In the genomic region with DNA sequence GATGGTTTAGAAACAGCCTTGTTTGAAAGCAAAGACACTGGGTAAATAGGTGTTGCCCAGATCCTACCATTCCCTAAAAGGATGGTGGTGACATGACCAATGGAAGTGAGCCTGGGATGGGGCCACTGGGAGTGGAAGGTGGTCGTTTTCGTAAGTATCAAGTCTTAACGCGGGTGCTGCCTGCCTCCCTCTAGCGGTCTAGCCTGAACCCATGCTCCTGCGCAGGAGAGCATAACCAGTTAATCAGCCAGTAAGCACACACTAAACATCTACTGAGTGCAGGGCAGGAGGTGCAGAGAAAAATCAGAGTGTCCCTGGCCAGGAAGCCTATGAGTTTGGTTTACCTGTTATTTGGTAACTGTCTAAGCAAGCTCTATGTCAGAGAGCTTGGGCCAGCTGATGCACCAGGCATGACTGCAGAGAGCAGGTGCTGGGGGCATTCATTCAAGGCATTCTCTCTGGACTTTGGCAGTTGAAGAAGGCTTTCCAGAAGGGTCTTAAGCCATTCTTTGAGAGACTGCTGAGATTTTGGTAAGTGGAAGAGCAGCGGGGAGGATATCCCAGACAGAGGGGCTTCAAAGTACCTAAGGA, we compare ENCODE assay signal across 9 cellular contexts. TPM values are rescaled to one million over a fixed set of nuclear protein-coding genes. Genes with fewer than 3 reads are reported as not detected.
DNase-seq lines count a peak whose midpoint lies in the region; ATAC-seq and TF ChIP-seq lines count a peak whose summit lies in the region.
"Had no signal": no experiment of that assay in that cellular context is flagged by ENCODE, and none has a peak within 500 bp of the region (broad histone marks: within the 10 kb centered on the region; RNA-seq: fewer than 3 reads in every experiment).

No MANE protein-coding gene starts in this region.

- no peak overlapping the region for H3K4me2 ChIP-seq in GM23338

- no peak overlapping the region for H3K4me3 Mint-ChIP-seq in GM23338
- no peak overlapping the region for H3K4me3 Mint-ChIP-seq in activated naive CD8-positive, alpha-beta T cell treated with anti-CD3 and anti-CD28 coated beads for 36 hours

- no peaks in the 10 kb centered on the region for H3K36me3 Mint-ChIP-seq in GM23338 (ENCODE audit: low read depth)
- H3K36me3 Mint-ChIP-seq in activated naive CD8-positive, alpha-beta T cell treated with anti-CD3 and anti-CD28 coated beads for 36 hours: no peaks in the 10 kb centered on the region

- no peak overlapping the region for H3K27ac Mint-ChIP-seq in GM23338
- H3K27ac Mint-ChIP-seq in activated naive CD8-positive, alpha-beta T cell treated with anti-CD3 and anti-CD28 coated beads for 36 hours: no peak overlapping the region

- intact Hi-C loops in upper lobe of right lung (cut with DNase I): no loop called here

- no peaks in the 10 kb centered on the region for H4K20me1 ChIP-seq in GM23338 (replicated peaks; ENCODE audit: insufficient read depth)

- no peak overlapping the region for H3K27ac ChIP-seq in GM23338 (ENCODE audit: low read depth)
- no peak overlapping the region for H3K27ac ChIP-seq in upper lobe of right lung
- H3K27ac ChIP-seq: adrenal gland had no signal

- no peaks in the 10 kb centered on the region for H3K36me3 ChIP-seq in GM23338 (ENCODE audit: insufficient read depth)
- no peaks in the 10 kb centered on the region for H3K36me3 ChIP-seq in upper lobe of right lung
- H3K36me3 ChIP-seq: adrenal gland had no signal

- H3K27me3 ChIP-seq in GM23338 (ENCODE audit: insufficient read depth): no peaks in the 10 kb centered on the region
- no peaks in the 10 kb centered on the region for H3K27me3 ChIP-seq in upper lobe of right lung
- H3K27me3 ChIP-seq: adrenal gland had no signal

- H3K4me1 ChIP-seq in GM23338 (ENCODE audit: insufficient read depth) (no peaks in the 10 kb centered on the region), upper lobe of right lung (no peaks in the 10 kb centered on the region)
- H3K4me1 ChIP-seq: adrenal gland had no signal

- H3K9me3 ChIP-seq in upper lobe of right lung: no peaks in the 10 kb centered on the region
- H3K9me3 ChIP-seq: adrenal gland had no signal

- H3F3A ChIP-seq in GM23338 (replicated peaks; ENCODE audit: low read depth): no peaks in the 10 kb centered on the region

- DNase-seq in AG10803 (ENCODE audit: low read depth) (peak; percentile 23), GM23338 (ENCODE audit: low spot score) (peak; percentile 82), iPS DF 4.7 (ENCODE audit: extremely low read depth, low spot score) (peak; percentile 46), upper lobe of right lung (no peak)
- peak; percentile 22 for DNase-seq in activated naive CD8-positive, alpha-beta T cell treated with anti-CD3 and anti-CD28 coated beads for 36 hours

- peaks cover 2% of the 10 kb centered on the region for H3K27me3 Mint-ChIP-seq in GM23338 (ENCODE audit: insufficient read depth, low read depth, poor library complexity)
- H3K27me3 Mint-ChIP-seq in activated naive CD8-positive, alpha-beta T cell treated with anti-CD3 and anti-CD28 coated beads for 36 hours: peaks cover 17% of the 10 kb centered on the region

- no peaks in the 10 kb centered on the region for H3K9me2 ChIP-seq in GM23338 (ENCODE audit: insufficient read depth)

- H3K4me1 Mint-ChIP-seq in GM23338: no peaks in the 10 kb centered on the region; the same call in 2 of the 3 replicates
- H3K4me1 Mint-ChIP-seq in activated naive CD8-positive, alpha-beta T cell treated with anti-CD3 and anti-CD28 coated beads for 36 hours: peaks cover 3% of the 10 kb centered on the region

- ATAC-seq in GM23338 (peak; percentile 95), upper lobe of right lung (peak; percentile 61), HG03378 (IDR thresholded peaks at IDR 0.05; ENCODE audit: unreplicated experiment) (no peak), HG03045 (IDR thresholded peaks at IDR 0.05; ENCODE audit: unreplicated experiment) (no peak), GM18498 (IDR thresholded peaks at IDR 0.05; ENCODE audit: unreplicated experiment) (no peak)

- H3K4me3 ChIP-seq in AG10803 (ENCODE audit: low read length) (no peak overlapping the region), GM23338 (no peak overlapping the region), upper lobe of right lung (no peak overlapping the region)
- H3K4me3 ChIP-seq: adrenal gland had no signal

- peak overlapping the region; percentile 43; the same call in 1 of the 2 replicates for H2AFZ ChIP-seq in GM23338

- peak; percentile 53 for TF ChIP-seq CTCF in AG10803 (conservative IDR thresholded peaks at IDR 0.05; ENCODE audit: low read length)
- TF ChIP-seq CTCF in GM23338 (conservative IDR thresholded peaks at IDR 0.05; ENCODE audit: low read depth in 2 of 2): peak; percentile 72 to 81
- peak; percentile 40 for TF ChIP-seq CTCF in upper lobe of right lung (IDR thresholded peaks at IDR 0.05)

- no peaks in the 10 kb centered on the region for H3K9me3 Mint-ChIP-seq in GM23338
- no peaks in the 10 kb centered on the region for H3K9me3 Mint-ChIP-seq in activated naive CD8-positive, alpha-beta T cell treated with anti-CD3 and anti-CD28 coated beads for 36 hours

- H3K79me2 ChIP-seq in GM23338 (replicated peaks; ENCODE audit: insufficient read depth): no peaks in the 10 kb centered on the region

TF ChIP-seq in GM23338, 12 proteins besides CTCF, POLR2A, EP300 and RAD21 (continues in another document):
- TF ChIP-seq, protein P1, sequence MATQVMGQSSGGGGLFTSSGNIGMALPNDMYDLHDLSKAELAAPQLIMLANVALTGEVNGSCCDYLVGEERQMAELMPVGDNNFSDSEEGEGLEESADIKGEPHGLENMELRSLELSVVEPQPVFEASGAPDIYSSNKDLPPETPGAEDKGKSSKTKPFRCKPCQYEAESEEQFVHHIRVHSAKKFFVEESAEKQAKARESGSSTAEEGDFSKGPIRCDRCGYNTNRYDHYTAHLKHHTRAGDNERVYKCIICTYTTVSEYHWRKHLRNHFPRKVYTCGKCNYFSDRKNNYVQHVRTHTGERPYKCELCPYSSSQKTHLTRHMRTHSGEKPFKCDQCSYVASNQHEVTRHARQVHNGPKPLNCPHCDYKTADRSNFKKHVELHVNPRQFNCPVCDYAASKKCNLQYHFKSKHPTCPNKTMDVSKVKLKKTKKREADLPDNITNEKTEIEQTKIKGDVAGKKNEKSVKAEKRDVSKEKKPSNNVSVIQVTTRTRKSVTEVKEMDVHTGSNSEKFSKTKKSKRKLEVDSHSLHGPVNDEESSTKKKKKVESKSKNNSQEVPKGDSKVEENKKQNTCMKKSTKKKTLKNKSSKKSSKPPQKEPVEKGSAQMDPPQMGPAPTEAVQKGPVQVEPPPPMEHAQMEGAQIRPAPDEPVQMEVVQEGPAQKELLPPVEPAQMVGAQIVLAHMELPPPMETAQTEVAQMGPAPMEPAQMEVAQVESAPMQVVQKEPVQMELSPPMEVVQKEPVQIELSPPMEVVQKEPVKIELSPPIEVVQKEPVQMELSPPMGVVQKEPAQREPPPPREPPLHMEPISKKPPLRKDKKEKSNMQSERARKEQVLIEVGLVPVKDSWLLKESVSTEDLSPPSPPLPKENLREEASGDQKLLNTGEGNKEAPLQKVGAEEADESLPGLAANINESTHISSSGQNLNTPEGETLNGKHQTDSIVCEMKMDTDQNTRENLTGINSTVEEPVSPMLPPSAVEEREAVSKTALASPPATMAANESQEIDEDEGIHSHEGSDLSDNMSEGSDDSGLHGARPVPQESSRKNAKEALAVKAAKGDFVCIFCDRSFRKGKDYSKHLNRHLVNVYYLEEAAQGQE (IDR thresholded peaks at IDR 0.05; ENCODE audit: unreplicated experiment): no peak
- TF ChIP-seq NANOG (IDR thresholded peaks at IDR 0.05; ENCODE audit: borderline replicate concordance) (no peak), ZNF331 (CRISPR knock-in tag; IDR thresholded peaks at IDR 0.05; ENCODE audit: low read depth) (no peak), EZH2phosphoT487 (IDR thresholded peaks at IDR 0.05; ENCODE audit: unreplicated experiment) (no peak), ZNF114 (CRISPR knock-in tag; IDR thresholded peaks at IDR 0.05) (no peak), JUNB (IDR thresholded peaks at IDR 0.05; ENCODE audit: unreplicated experiment) (no peak), CREB1 (CRISPR knock-in tag; IDR thresholded peaks at IDR 0.05; ENCODE audit: low read depth) (no peak), POLR2AphosphoS5 (IDR thresholded peaks at IDR 0.05; ENCODE audit: low read depth) (no peak)
- TF ChIP-seq, protein P2, sequence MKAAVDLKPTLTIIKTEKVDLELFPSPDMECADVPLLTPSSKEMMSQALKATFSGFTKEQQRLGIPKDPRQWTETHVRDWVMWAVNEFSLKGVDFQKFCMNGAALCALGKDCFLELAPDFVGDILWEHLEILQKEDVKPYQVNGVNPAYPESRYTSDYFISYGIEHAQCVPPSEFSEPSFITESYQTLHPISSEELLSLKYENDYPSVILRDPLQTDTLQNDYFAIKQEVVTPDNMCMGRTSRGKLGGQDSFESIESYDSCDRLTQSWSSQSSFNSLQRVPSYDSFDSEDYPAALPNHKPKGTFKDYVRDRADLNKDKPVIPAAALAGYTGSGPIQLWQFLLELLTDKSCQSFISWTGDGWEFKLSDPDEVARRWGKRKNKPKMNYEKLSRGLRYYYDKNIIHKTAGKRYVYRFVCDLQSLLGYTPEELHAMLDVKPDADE (IDR thresholded peaks at IDR 0.05): no peak

RNA-seq across cellular contexts. Expression of gene GARIN1A, which starts 0.9 kb away (rescaled TPM):
- total RNA-seq in GM23338 (2014; rRNA removed; shearing (Covaris generic)): 0.12 TPM in 1 of 2 replicates, not detected in the other
- 0.10 TPM in 1 of 2 replicates, not detected in the other for polyA plus RNA-seq in GM23338 (2016; fragmentation: Nextera tagmentation; extraction: Ambion mirVana)
- under 1 TPM; 0.29 to 0.30 TPM for total RNA-seq in activated naive CD8-positive, alpha-beta T cell treated with anti-CD3 and anti-CD28 coated beads for 36 hours
- 2.1 TPM for total RNA-seq in upper lobe of right lung

Comparison
In these comparisons a context has a peak if more than half of its experiments do, and no peak if none do; other contexts are left out.
1. ATAC-seq: peak in GM23338 (single experiment) and upper lobe of right lung (single experiment); none in HG03378 (single experiment), HG03045 (single experiment) and GM18498 (single experiment).
2. Peak in every context shown above with its lines, with median percentiles within 50 percentile points of each other: CTCF ChIP-seq.